22 cellular contexts compared by ENCODE assay signal in genomic region chr7:40009301-40009700, GRCh38.
"Had no signal": no experiment of that assay in that cellular context is flagged by ENCODE, and none has a peak within 500 bp of the region (broad histone marks: within the 10 kb centered on the region; RNA-seq: fewer than 3 reads in every experiment).

No MANE protein-coding gene starts in this region.

- H3K4me2 ChIP-seq: hepatocyte, smooth muscle cell had no signal

- ATAC-seq: activated CD8-positive, alpha-beta T cell treated with anti-CD3 and anti-CD28 coated beads, Interleukin-2, amount 10 ng/mL, durations not matched to agents 7 days and 5 days; effector memory CD8-positive, alpha-beta T cell; left ventricle myocardium superior; naive thymus-derived CD8-positive, alpha-beta T cell; sciatic nerve; stimulated activated memory B cell treated with anti-CD40 and anti-IgM and Interleukin-4, amounts not matched to agents 10 μg/mL and 1 μg/mL and 100 μg/mL, for 72 hours had no signal

- H3K36me3 ChIP-seq: breast epithelium, colonic mucosa had no signal

- DNase-seq: activated CD4-positive, alpha-beta T cell treated with anti-CD3 and anti-CD28 coated beads for 1 hour; activated CD4-positive, alpha-beta T cell treated with anti-CD3 and anti-CD28 coated beads, Interleukin-2, amount 50 U/mL, for 1 hour; activated CD8-positive, alpha-beta T cell treated with anti-CD3 and anti-CD28 coated beads, Interleukin-2, amount 10 ng/mL, durations not matched to agents 7 days and 5 days; activated gamma-delta T cell treated with Interleukin-2 at 50 U/mL for 16 hours; colonic mucosa; dorsolateral prefrontal cortex; effector memory CD8-positive, alpha-beta T cell; foreskin melanocyte; left ventricle myocardium superior; mammary epithelial cell; naive thymus-derived CD8-positive, alpha-beta T cell; stimulated activated CD4-positive, alpha-beta T cell treated with anti-CD3 and anti-CD28 coated beads, Interleukin-15, amount 100 ng/mL, for 24 hours; stomach; transverse colon; WERI-Rb-1 had no signal

- FAIRE-seq: TTC549, urothelium cell line had no signal

- H3K4me1 ChIP-seq: breast epithelium, colonic mucosa, transverse colon had no signal

- H3K9me3 ChIP-seq: breast epithelium, colonic mucosa, stomach, transverse colon had no signal

- H3K4me3 ChIP-seq: breast epithelium, colonic mucosa, dorsolateral prefrontal cortex, hepatocyte, smooth muscle cell, stomach, transverse colon had no signal

- H3K27ac ChIP-seq: breast epithelium, colonic mucosa, dorsolateral prefrontal cortex, hepatocyte, stomach, transverse colon, WERI-Rb-1 had no signal

- H3K27me3 ChIP-seq: breast epithelium, colonic mucosa, dorsolateral prefrontal cortex, hepatocyte, stomach, transverse colon had no signal
